ENCODE assay signal across 2 cellular contexts in the genomic region with DNA sequence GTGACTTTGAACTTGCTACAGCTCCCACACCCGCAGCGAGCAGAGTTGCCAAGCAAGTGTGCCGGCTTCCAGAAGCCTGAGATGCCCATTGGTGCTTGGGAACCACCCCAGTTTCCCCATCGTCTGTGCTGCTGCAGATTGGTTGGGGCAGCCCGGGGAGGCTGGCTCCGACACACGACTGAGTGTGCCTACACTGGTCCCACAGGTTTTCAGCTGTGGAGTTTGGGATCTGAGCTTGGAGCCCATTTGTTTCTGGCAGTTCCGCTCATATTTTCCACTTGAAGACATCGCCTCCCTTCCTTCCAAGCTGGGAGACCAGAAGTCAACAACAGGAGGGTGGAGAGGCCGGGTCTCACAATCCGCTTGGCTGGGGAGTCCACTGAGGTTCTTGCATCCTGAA. TPM values are rescaled to one million over a fixed set of nuclear protein-coding genes. Genes with fewer than 3 reads are reported as not detected.
"Had no signal": no experiment of that assay in that cellular context is flagged by ENCODE, and none has a peak within 500 bp of the region (broad histone marks: within the 10 kb centered on the region; RNA-seq: fewer than 3 reads in every experiment).

A gene with protein sequence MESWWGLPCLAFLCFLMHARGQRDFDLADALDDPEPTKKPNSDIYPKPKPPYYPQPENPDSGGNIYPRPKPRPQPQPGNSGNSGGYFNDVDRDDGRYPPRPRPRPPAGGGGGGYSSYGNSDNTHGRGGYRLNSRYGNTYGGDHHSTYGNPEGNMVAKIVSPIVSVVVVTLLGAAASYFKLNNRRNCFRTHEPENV (plus strand): TSS at position 173 of the 400 bp plus-strand sequence. CDS start 235 bp downstream, outside the sequence.

RNA-seq across cellular contexts. Expression of the gene that starts here (rescaled TPM):
- total RNA-seq: activated CD4-positive, alpha-beta T cell treated with anti-CD3 and anti-CD28 coated beads, Interleukin-2, amount 10 ng/mL, durations not matched to agents 7 days and 5 days; frontal cortex had no signal
